In genomic region chr6:144266091-144266649, GRCh38 we compare ENCODE assay signal across 9 cellular contexts. TPM values are rescaled to one million over a fixed set of nuclear protein-coding genes. Genes with fewer than 3 reads are reported as not detected.
DNase-seq lines count a peak whose midpoint lies in the region; ATAC-seq, FAIRE-seq and TF ChIP-seq lines count a peak whose summit lies in the region.
"Had no signal": no experiment of that assay in that cellular context is flagged by ENCODE, and none has a peak within 500 bp of the region (broad histone marks: within the 10 kb centered on the region; RNA-seq: fewer than 3 reads in every experiment).

No MANE protein-coding gene starts in this region.

- peaks cover 14% of the 10 kb centered on the region; the same call in 1 of the 2 replicates for H3K36me3 Mint-ChIP-seq in HFFc6 (ENCODE audit: low read depth)

- WGBS in K562 (ENCODE audit: insufficient coverage, low coverage, missing lambda C conversion rate) = 15% methylated on average over 6 of the region's 6 CpGs

- BruUV-seq in K562 (replicated peaks; lab: Mats Ljungman, UMichigan) = no TSS peak

- H3K27me3 ChIP-seq in K562 (ENCODE audit: control insufficient read depth in 2 of 2, insufficient read depth in 2 of 2, low read length in 2 of 2) (no peaks in the 10 kb centered on the region), stomach smooth muscle (ENCODE audit: control insufficient read depth in 1 of 2, insufficient read depth in 2 of 2, low read length in 2 of 2) (no peaks in the 10 kb centered on the region)

- POLR2A ChIA-PET in K562 (lab: Yijun Ruan, JAX) = interaction anchor here (0.6 to 0.8 kb wide), 2 partner anchors 19 to 45 kb away, joined by 3 read pairs; partner anchors contain the start of gene UTRN

- TF ChIP-seq RAD21 in K562 (CRISPR knock-in tag; conservative IDR thresholded peaks at IDR 0.05 in 1 of 2, IDR thresholded peaks at IDR 0.05 in 1 of 2) = no peak

- H3K9ac ChIP-seq in K562 (ENCODE audit: insufficient read depth in 1 of 2, low read depth in 2 of 2, low read length in 2 of 2) (no peak overlapping the region), stomach smooth muscle (ENCODE audit: low read length in 2 of 2) (peak overlapping the region in 1 of 2 donors; percentile 7)

- no peak for TF ChIP-seq EP300 in K562 (IDR thresholded peaks at IDR 0.05; ENCODE audit: low read length)

- no peaks in the 10 kb centered on the region for H3K79me2 ChIP-seq in K562 (ENCODE audit: control insufficient read depth, insufficient read depth, low read length)

- H3K4me3 Mint-ChIP-seq in HFFc6 = peak overlapping the region; percentile 37

- H3K27ac Mint-ChIP-seq in HFFc6 = peak overlapping the region; percentile 97

- TF ChIP-seq POLR2A in K562 (conservative IDR thresholded peaks at IDR 0.05) = no peak

- no peak overlapping the region for H3K4me3 ChIP-seq in K562
- peak overlapping the region in 1 of 2 donors; percentile 30 for H3K4me3 ChIP-seq in stomach smooth muscle (ENCODE audit: low read length in 2 of 2)

- intact Hi-C loops in K562 (cut with micrococcal nuclease) = no loop called here

- H3K4me2 ChIP-seq in K562 (ENCODE audit: insufficient read depth, low read length) = no peak overlapping the region

- H3K27me3 Mint-ChIP-seq in HFFc6 (ENCODE audit: insufficient read depth) = no peaks in the 10 kb centered on the region

- H3K4me1 Mint-ChIP-seq in HFFc6 (ENCODE audit: low read depth) = peaks cover 48% of the 10 kb centered on the region

- H3K4me1 ChIP-seq in K562 (replicated peaks in 1 of 2; ENCODE audit: control insufficient read depth in 2 of 2, insufficient read depth in 2 of 2, low read length in 2 of 2) (no peaks in the 10 kb centered on the region), stomach smooth muscle (ENCODE audit: control insufficient read depth, insufficient read depth, low read length) (peaks cover 3% of the 10 kb centered on the region)

- no peaks in the 10 kb centered on the region for H3K36me3 ChIP-seq in K562 (ENCODE audit: control insufficient read depth, insufficient read depth, low read length)
- H3K36me3 ChIP-seq in stomach smooth muscle (ENCODE audit: control insufficient read depth in 2 of 2, insufficient read depth in 2 of 2, low read length in 2 of 2) = no peaks in the 10 kb centered on the region

- no peaks in the 10 kb centered on the region for H3K9me1 ChIP-seq in K562 (ENCODE audit: control insufficient read depth, insufficient read depth, low read length)

- H3K27ac ChIP-seq in K562 (ENCODE audit: extremely low read depth, low read depth, low read length) (no peak overlapping the region), stomach smooth muscle (ENCODE audit: low read length) (peak overlapping the region; percentile 47)

- H4K20me1 ChIP-seq in K562 (replicated peaks; ENCODE audit: control insufficient read depth, insufficient read depth, low read length) = no peaks in the 10 kb centered on the region

- H2AFZ ChIP-seq in K562 (ENCODE audit: low read depth, low read length) = peak overlapping the region; percentile 26

- FAIRE-seq in K562 (lab: Jason Lieb, UNC) = no peak

- in situ Hi-C loops in K562 (cut with MboI) = no loop called here

- no peak for DNase-seq in HFFc6
- peak in 1 of 4 experiments; percentile 23 for DNase-seq in K562 (ENCODE audit: extremely low read depth in 1 of 4, low spot score in 3 of 4)
- peak; percentile 65 for DNase-seq in iPS-NIHi7 (ENCODE audit: extremely low spot score)
- no peak for DNase-seq in NOMO-1 treated with DMSO at 0.1 percent for 48 hours (lab: John Stamatoyannopoulos, UW; ENCODE audit: unreplicated experiment)
- DNase-seq in activated CD4-positive, alpha-beta T cell treated with anti-CD3 and anti-CD28 coated beads, Interleukin-2, amount 50 U/mL, for 1 hour = no peak
- DNase-seq: caudate nucleus had no signal

- no peak; the same call in 2 of the 3 replicates for ATAC-seq in K562
- ATAC-seq in HG03565 (IDR thresholded peaks at IDR 0.05; ENCODE audit: unreplicated experiment) = no peak
- ATAC-seq in HG02938 (IDR thresholded peaks at IDR 0.05; ENCODE audit: unreplicated experiment) = no peak

- peaks cover 3% of the 10 kb centered on the region for H3K9me3 Mint-ChIP-seq in HFFc6

- CTCF ChIA-PET in K562 (lab: Yijun Ruan, JAX; ENCODE audit: low intra/inter-chr PET ratio) = no interaction called here

- H3K9me3 ChIP-seq in K562 (replicated peaks; ENCODE audit: control insufficient read depth, insufficient read depth, low read depth, low read length) = no peaks in the 10 kb centered on the region
- peaks cover 0 to 10% of the 10 kb centered on the region in 2 donors for H3K9me3 ChIP-seq in stomach smooth muscle (ENCODE audit: control insufficient read depth in 2 of 2, low read length in 2 of 2)

- TF ChIP-seq CTCF in HFFc6 (IDR thresholded peaks at IDR 0.05) (no peak), K562 (IDR thresholded peaks at IDR 0.05 in 2 of 3, conservative IDR thresholded peaks at IDR 0.05 in 1 of 3; ENCODE audit: insufficient read depth in 2 of 3, low read depth in 1 of 3, low read length in 3 of 3) (no peak)

TF ChIP-seq in K562, 482 proteins besides CTCF, POLR2A, EP300 and RAD21 (continues in another document):
- TF ChIP-seq RFX5 (IDR thresholded peaks at IDR 0.05; ENCODE audit: low read depth, low read length) = no peak
- TF ChIP-seq VEZF1 (CRISPR knock-in tag; IDR thresholded peaks at IDR 0.05) = no peak
- no peak for TF ChIP-seq MAFF (IDR thresholded peaks at IDR 0.05; ENCODE audit: low read length)
- TF ChIP-seq CBX3 (IDR thresholded peaks at IDR 0.05; ENCODE audit: borderline replicate concordance in 1 of 2, low read length in 2 of 2) = no peak
- TF ChIP-seq CHD2 (IDR thresholded peaks at IDR 0.05; ENCODE audit: low read depth, low read length) = no peak
- TF ChIP-seq CHD1 (IDR thresholded peaks at IDR 0.05; ENCODE audit: low read length) = no peak
- TF ChIP-seq IRF2 (CRISPR knock-in tag; IDR thresholded peaks at IDR 0.05) = no peak
- no peak for TF ChIP-seq SIX5 (IDR thresholded peaks at IDR 0.05; ENCODE audit: borderline replicate concordance in 1 of 2, insufficient read depth in 1 of 2, low read depth in 1 of 2, low read length in 2 of 2)
- no peak for TF ChIP-seq PRDM10 (IDR thresholded peaks at IDR 0.05; ENCODE audit: partially characterized antibody)
- TF ChIP-seq TRIM28 (IDR thresholded peaks at IDR 0.05) = no peak
- TF ChIP-seq ZNF3 (CRISPR knock-in tag; IDR thresholded peaks at IDR 0.05) = no peak

RNA-seq across cellular contexts. Expression of gene UTRN, which starts 19.0 kb away (rescaled TPM):
- total RNA-seq in HFFc6 (2021; fragmentation: NEBNext Ultra II Directional; extraction: Animal tissue kit (Norgen Biotek cat#: 25700)) = 100 to 1,000 TPM in 5 of 6 experiments, 10 to 100 TPM in 1; 99.6 to 116 (median 109) TPM
- total RNA-seq in K562 (2011; cell fraction: chromatin; rRNA removed; ENCODE audit: low replicate concordance) = 4.6 and 11.3 TPM in 2 replicates
- 2.4 and 2.8 TPM in 2 replicates for total RNA-seq in K562 (2011; cell fraction: nucleolus; rRNA removed)
- 3.5 and 3.8 TPM in 2 replicates for total RNA-seq in K562 (2011; cell fraction: nucleoplasm; rRNA removed)
- total RNA-seq in K562 (2014; rRNA removed) (10.0 and 10.4 TPM in 2 replicates), K562 (2014; rRNA removed; fragmentation: Illumina TruSeq; extraction: Trizol) (11.5 and 15.9 TPM in 2 replicates), K562 (2015; rRNA removed; fragmentation: Illumina TruSeq; extraction: Trizol) (20.5 and 22.4 TPM in 2 replicates), K562 (2021) (10.4 and 12.0 TPM in 2 replicates)
- polyA plus RNA-seq in K562 (2011; rRNA removed) (1.2 and 1.9 TPM in 2 replicates), K562 (2014; fragmentation: Illumina TruSeq; extraction: Trizol) (10.5 and 15.1 TPM in 2 replicates), K562 (2014; fragmentation: Nextera tagmentation; extraction: Ambion mirVana) (1 to 10 TPM in 1 of 2 experiments, under 1 TPM in 1; 0.94 to 2.1 TPM), K562 (2014; rRNA removed) (6.2 and 7.1 TPM in 2 replicates)
- 0.49 and 1.3 TPM in 2 replicates for polyA plus RNA-seq in K562 (2011; cell fraction: cytosol; rRNA removed)
- polyA plus RNA-seq in K562 (2011; cell fraction: nucleus; rRNA removed) = 2.2 and 3.4 TPM in 2 replicates
- 10.6 and 11.6 TPM in 2 replicates for polyA plus RNA-seq in K562 (2012)
- 4.3 and 8.3 TPM in 2 replicates for polyA minus RNA-seq in K562 (2011; rRNA and poly(A)+ RNA removed)
- polyA minus RNA-seq in K562 (2011; cell fraction: cytosol; rRNA and poly(A)+ RNA removed) = 1.4 and 1.8 TPM in 2 replicates
- polyA minus RNA-seq in K562 (2011; cell fraction: nucleus; rRNA and poly(A)+ RNA removed) = 5.0 and 9.2 TPM in 2 replicates

Comparison
In these comparisons a context has a peak if more than half of its experiments do, and no peak if none do; other contexts are left out.
1. RNA of gene UTRN, which starts 19.0 kb away (total RNA-seq): 99.6 to 116 TPM in HFFc6; 2.4 to 22.4 TPM in K562; every median in the first group is over 4 times any median in the second.